ENCODE assay signal across 19 cellular contexts in the genomic region with DNA sequence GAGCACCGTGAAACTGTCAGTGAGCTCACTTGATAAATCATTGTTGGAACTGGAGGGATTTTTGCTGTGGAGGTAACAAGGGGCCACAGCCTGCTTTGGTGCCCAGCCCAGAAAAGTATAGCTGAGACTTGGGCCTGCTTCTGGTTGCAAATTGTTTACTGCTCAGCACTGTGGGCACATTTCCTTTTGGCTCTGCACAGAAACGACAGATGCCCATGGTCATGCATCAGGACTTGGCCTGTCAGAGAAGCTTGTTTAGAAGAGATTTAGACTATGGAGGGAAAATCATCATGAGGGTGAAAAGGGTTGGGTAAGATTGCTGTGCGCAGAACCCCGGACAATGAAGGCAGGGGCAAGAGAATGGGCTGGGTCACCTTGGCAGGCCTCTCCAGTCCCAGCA.
A peak's percentile ranks its signal among the peaks of the same experiment; 100 is the strongest.
DNase-seq lines count a peak whose midpoint lies in the region; ATAC-seq and TF ChIP-seq lines count a peak whose summit lies in the region.
"Had no signal": no experiment of that assay in that cellular context is flagged by ENCODE, and none has a peak within 500 bp of the region (broad histone marks: within the 10 kb centered on the region; RNA-seq: fewer than 3 reads in every experiment).

No MANE protein-coding gene starts in this region.

- no peak for TF ChIP-seq CTCF in coronary artery (IDR thresholded peaks at IDR 0.05)

- peak; percentile 89 for DNase-seq in G401 (ENCODE audit: low spot score)
- DNase-seq in NCI-H446 treated with DMSO at 0.1 percent for 48 hours (lab: John Stamatoyannopoulos, UW): peak; percentile 70
- peak; percentile 24 for DNase-seq in coronary artery (ENCODE audit: low spot score)
- DNase-seq in pons (ENCODE audit: low spot score): peak; percentile 9
- DNase-seq in HuH-7.5 (ENCODE audit: low spot score): no peak
- DNase-seq: CD4-positive, CD25-positive, alpha-beta regulatory T cell; DND-41; GM23248; IMR-90; NCI-H1417; NCI-H1694 treated with DMSO at 0.1 percent for 48 hours; NCI-H2081 treated with DMSO at 0.1 percent for 48 hours; NCI-H2171 treated with DMSO at 0.1 percent for 48 hours; PC-9; RPMI8226; SHP77 had no signal

- H3K27ac ChIP-seq in coronary artery: no peak overlapping the region
- H3K27ac ChIP-seq: GM23248, PC-9 had no signal

- no peak overlapping the region for H3K4me3 ChIP-seq in coronary artery
- H3K4me3 ChIP-seq: GM23248, HAP-1, PC-9 had no signal

- no peak for ATAC-seq in HG02852 (IDR thresholded peaks at IDR 0.05; ENCODE audit: unreplicated experiment)
- no peak for ATAC-seq in activated CD4-positive, CD25-positive, alpha-beta regulatory T cell treated with anti-CD3 and anti-CD28 coated beads, Interleukin-2, amount 50 U/mL, for 24 hours

- in situ Hi-C loops in G401 (cut with HindIII; ENCODE audit: low sequenced_read_pairs): no loop called here
